Comparison of ENCODE assay signal across 1 cellular context in the genomic region with DNA sequence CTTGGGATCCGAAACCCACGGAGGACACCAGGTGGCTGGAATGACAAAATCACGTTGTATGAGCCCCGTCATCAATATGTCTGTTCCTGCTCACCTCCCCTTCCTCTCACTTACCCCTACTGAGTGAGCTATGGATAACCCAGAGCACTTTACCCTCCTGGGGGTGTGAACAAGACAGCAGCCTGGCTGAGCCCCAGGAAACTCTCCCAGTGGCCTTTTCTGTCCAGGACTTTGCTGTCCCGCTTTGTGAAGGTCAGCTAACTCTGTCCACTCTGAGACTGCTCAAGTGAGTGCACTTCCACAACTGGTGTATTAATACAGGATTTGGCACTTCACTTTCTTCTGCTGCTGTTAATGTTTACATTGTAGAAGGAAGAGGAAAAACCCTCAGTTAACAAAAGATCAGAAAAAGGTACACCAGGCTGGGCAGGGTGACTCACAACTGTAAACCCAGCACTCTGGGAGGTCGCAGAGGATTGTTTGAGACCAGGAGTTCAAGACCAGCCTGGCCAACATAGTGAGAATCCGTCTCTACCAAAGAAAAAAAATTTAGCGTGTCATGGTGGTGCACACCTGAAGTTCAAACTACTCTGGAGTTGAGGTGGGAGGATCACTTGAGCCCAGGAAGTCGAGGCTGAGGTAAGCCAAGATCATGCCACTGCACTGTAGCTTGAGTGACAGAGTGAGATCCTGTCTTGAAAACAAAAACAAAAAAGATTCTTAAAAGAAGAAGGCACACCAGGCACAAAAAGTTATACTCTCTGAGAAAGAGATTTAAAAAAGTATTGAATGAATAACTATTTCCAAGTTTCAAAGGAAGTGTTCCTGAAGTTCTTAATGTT.
A peak's percentile ranks its signal among the peaks of the same experiment; 100 is the strongest.
TF ChIP-seq lines count a peak whose summit lies in the region.

No MANE protein-coding gene starts in this region.

TF ChIP-seq in K562, 482 proteins besides CTCF, POLR2A, EP300 and RAD21 (continued from another document):
- TF ChIP-seq ZNF592 (IDR thresholded peaks at IDR 0.05) (0 out of 2 replicates have a peak, but pooled peaks have one; percentile 35), SNIP1 (IDR thresholded peaks at IDR 0.05; ENCODE audit: low read depth) (no peak), NR4A1 (CRISPR knock-in tag; IDR thresholded peaks at IDR 0.05) (no peak), NR4A1 (tag; IDR thresholded peaks at IDR 0.05) (peak; percentile 31), ZNF175 (CRISPR knock-in tag; IDR thresholded peaks at IDR 0.05; ENCODE audit: low read depth) (peak; percentile 35; the same call in 1 of the 2 replicates), JUNB (CRISPR knock-in tag; conservative IDR thresholded peaks at IDR 0.05) (no peak), TRIM24 (IDR thresholded peaks at IDR 0.05) (0 out of 4 replicates have a peak, but pooled peaks of 1 of the 2 experiments have one; percentile 9), CBX3 (IDR thresholded peaks at IDR 0.05; ENCODE audit: borderline replicate concordance in 1 of 2, low read length in 2 of 2) (peak in 1 of 2 experiments; percentile 71; a peak in 1 of 3 replicates), MTA1 (IDR thresholded peaks at IDR 0.05; ENCODE audit: borderline replicate concordance) (0 out of 2 replicates have a peak, but pooled peaks have one; percentile 31), ATF3 (IDR thresholded peaks at IDR 0.05) (peak; percentile 49; the same call in 1 of the 2 replicates), ATF3 (CRISPR knock-in tag; conservative IDR thresholded peaks at IDR 0.05) (peak; percentile 48; the same call in 1 of the 2 replicates), DPF2 (IDR thresholded peaks at IDR 0.05) (0 out of 2 replicates have a peak, but pooled peaks have one; percentile 15), FOSL1 (tag; conservative IDR thresholded peaks at IDR 0.05) (peak; percentile 54; the same call in 1 of the 2 replicates), ZNF311 (CRISPR knock-in tag; IDR thresholded peaks at IDR 0.05) (0 out of 2 replicates have a peak, but pooled peaks have one; percentile 11), PKNOX1 (IDR thresholded peaks at IDR 0.05) (peak; percentile 69), TEAD1 (CRISPR knock-in tag; IDR thresholded peaks at IDR 0.05) (0 out of 4 replicates have a peak, but pooled peaks of 1 of the 2 experiments have one; percentile 10), SOX6 (IDR thresholded peaks at IDR 0.05) (no peak), ADNP (tag; IDR thresholded peaks at IDR 0.05) (0 out of 2 replicates have a peak, but pooled peaks have one; percentile 15), ARID1B (IDR thresholded peaks at IDR 0.05) (0 out of 2 replicates have a peak, but pooled peaks have one; percentile 5), MAZ (CRISPR knock-in tag; conservative IDR thresholded peaks at IDR 0.05 in 1 of 2, IDR thresholded peaks at IDR 0.05 in 1 of 2) (0 out of 4 replicates have a peak, but pooled peaks have one; percentile 21 to 25), DMBX1 (CRISPR knock-in tag; IDR thresholded peaks at IDR 0.05; ENCODE audit: borderline replicate concordance) (peak; percentile 81; the same call in 1 of the 2 replicates), CXXC5 (CRISPR knock-in tag; IDR thresholded peaks at IDR 0.05) (peak; percentile 28), PTTG1 (tag; IDR thresholded peaks at IDR 0.05; ENCODE audit: low read depth) (0 out of 2 replicates have a peak, but pooled peaks have one; percentile 8), NRF1 (conservative IDR thresholded peaks at IDR 0.05 in 1 of 2, IDR thresholded peaks at IDR 0.05 in 1 of 2) (peak in 1 of 2 experiments; percentile 28; a peak in 2 of 4 replicates), JUND (IDR thresholded peaks at IDR 0.05; ENCODE audit: borderline replicate concordance, low read depth, low read length) (peak; percentile 57), JUND (tag; IDR thresholded peaks at IDR 0.05; ENCODE audit: borderline replicate concordance, low read depth, low read length) (no peak; the same call in 2 of the 3 replicates), HCFC1 (IDR thresholded peaks at IDR 0.05; ENCODE audit: low read depth, low read length) (no peak), EZH2 (IDR thresholded peaks at IDR 0.05; ENCODE audit: borderline replicate concordance, low read depth, low read length) (no peak), BACH1 (tag; IDR thresholded peaks at IDR 0.05) (0 out of 2 replicates have a peak, but pooled peaks have one; percentile 5), KLF6 (CRISPR knock-in tag; IDR thresholded peaks at IDR 0.05; ENCODE audit: borderline replicate concordance) (0 out of 2 replicates have a peak, but pooled peaks have one; percentile 23), ZNF561 (CRISPR knock-in tag; conservative IDR thresholded peaks at IDR 0.05) (no peak)
- TF ChIP-seq, protein P1, sequence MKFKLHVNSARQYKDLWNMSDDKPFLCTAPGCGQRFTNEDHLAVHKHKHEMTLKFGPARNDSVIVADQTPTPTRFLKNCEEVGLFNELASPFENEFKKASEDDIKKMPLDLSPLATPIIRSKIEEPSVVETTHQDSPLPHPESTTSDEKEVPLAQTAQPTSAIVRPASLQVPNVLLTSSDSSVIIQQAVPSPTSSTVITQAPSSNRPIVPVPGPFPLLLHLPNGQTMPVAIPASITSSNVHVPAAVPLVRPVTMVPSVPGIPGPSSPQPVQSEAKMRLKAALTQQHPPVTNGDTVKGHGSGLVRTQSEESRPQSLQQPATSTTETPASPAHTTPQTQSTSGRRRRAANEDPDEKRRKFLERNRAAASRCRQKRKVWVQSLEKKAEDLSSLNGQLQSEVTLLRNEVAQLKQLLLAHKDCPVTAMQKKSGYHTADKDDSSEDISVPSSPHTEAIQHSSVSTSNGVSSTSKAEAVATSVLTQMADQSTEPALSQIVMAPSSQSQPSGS (CRISPR knock-in tag; IDR thresholded peaks at IDR 0.05): no peak
- TF ChIP-seq, protein P2, sequence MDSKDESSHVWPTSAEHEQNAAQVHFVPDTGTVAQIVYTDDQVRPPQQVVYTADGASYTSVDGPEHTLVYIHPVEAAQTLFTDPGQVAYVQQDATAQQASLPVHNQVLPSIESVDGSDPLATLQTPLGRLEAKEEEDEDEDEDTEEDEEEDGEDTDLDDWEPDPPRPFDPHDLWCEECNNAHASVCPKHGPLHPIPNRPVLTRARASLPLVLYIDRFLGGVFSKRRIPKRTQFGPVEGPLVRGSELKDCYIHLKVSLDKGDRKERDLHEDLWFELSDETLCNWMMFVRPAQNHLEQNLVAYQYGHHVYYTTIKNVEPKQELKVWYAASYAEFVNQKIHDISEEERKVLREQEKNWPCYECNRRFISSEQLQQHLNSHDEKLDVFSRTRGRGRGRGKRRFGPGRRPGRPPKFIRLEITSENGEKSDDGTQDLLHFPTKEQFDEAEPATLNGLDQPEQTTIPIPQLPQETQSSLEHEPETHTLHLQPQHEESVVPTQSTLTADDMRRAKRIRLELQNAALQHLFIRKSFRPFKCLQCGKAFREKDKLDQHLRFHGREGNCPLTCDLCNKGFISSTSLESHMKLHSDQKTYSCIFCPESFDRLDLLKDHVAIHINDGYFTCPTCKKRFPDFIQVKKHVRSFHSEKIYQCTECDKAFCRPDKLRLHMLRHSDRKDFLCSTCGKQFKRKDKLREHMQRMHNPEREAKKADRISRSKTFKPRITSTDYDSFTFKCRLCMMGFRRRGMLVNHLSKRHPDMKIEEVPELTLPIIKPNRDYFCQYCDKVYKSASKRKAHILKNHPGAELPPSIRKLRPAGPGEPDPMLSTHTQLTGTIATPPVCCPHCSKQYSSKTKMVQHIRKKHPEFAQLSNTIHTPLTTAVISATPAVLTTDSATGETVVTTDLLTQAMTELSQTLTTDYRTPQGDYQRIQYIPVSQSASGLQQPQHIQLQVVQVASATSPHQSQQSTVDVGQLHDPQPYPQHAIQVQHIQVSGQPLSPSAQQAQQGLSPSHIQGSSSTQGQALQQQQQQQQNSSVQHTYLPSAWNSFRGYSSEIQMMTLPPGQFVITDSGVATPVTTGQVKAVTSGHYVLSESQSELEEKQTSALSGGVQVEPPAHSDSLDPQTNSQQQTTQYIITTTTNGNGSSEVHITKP (IDR thresholded peaks at IDR 0.05; ENCODE audit: partially characterized antibody): peak; percentile 67
